In the genomic region with DNA sequence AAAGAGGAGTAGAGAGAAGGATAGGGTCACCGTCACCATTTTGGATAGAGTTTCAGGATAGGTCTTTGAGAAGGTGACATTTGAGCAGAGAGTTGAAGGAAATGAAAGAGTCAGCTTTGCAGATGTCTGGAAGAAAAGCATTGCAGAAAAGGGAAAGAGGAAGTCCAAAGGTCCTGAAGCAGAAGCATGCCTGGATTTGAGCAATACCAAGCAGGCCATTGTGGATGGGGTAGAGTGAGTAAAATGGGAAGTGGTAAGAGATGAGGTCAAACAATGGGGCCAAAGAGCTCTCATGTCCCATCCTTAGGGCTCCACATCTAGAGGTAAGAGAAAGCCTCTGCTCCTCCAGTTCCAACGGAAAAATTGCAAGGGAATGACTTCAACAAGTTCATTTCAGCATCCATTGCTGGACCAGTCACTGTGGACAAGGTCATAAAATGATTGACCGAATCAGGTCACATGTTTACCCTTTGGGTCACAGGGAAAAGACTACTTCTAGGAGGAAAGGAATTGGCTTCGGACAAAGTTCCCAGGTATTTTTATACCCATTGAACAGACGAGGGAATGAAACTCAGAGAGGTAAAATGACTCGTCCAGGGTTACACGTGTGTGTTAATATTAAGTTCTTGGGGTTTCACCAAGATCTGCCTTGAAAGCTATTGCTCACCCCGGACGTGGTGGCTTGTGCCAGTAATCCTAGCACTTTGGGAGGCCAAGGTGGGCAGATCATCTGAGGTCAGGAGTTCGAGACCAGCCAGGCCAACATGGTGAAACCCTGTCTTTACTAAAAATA, we compare ENCODE assay signal across 14 cellular contexts. TPM values are rescaled to one million over a fixed set of nuclear protein-coding genes. Genes with fewer than 3 reads are reported as not detected.
A peak's percentile ranks its signal among the peaks of the same experiment; 100 is the strongest.
DNase-seq lines count a peak whose midpoint lies in the region; ATAC-seq and TF ChIP-seq lines count a peak whose summit lies in the region.
"Had no signal": no experiment of that assay in that cellular context is flagged by ENCODE, and none has a peak within 500 bp of the region (broad histone marks: within the 10 kb centered on the region; RNA-seq: fewer than 3 reads in every experiment).

No MANE protein-coding gene starts in this region.

- peak; percentile 58 for ATAC-seq in Right ventricle myocardium inferior
- ATAC-seq in left ventricle myocardium superior, result peak; percentile 66
- ATAC-seq in upper lobe of right lung, result peak; percentile 95
- ATAC-seq in HG02763 (IDR thresholded peaks at IDR 0.05; ENCODE audit: unreplicated experiment), result no peak

- no peak for DNase-seq in Right ventricle myocardium inferior (ENCODE audit: missing footprints)
- no peak for DNase-seq in right atrium auricular region (ENCODE audit: low spot score)
- DNase-seq in SKM-1 treated with dmso at 0.1 percent for 144 hours (lab: John Stamatoyannopoulos, UW; ENCODE audit: unreplicated experiment), result peak; percentile 99
- no peak for DNase-seq in left ventricle myocardium superior
- DNase-seq in upper lobe of right lung, result peak; percentile 16
- no peak for DNase-seq in dedifferentiated amniotic fluid mesenchymal stem cell (ENCODE audit: extremely low spot score)
- no peak for DNase-seq in dorsolateral prefrontal cortex
- DNase-seq: NCI-H187; NCI-H526; posterior cingulate gyrus; SHP77 treated with DMSO at 0.1 percent for 48 hours; stimulated activated CD8-positive, alpha-beta memory T cell treated with anti-CD3 and anti-CD28 coated beads, Interleukin-4, amount 100 ng/mL, for 48 hours had no signal

- no peak overlapping the region for H3K27ac ChIP-seq in right atrium auricular region
- peak overlapping the region; percentile 51 for H3K27ac ChIP-seq in upper lobe of right lung
- peak overlapping the region in 4 of 59 donors; percentile 16 to 43 (median 23) for H3K27ac ChIP-seq in dorsolateral prefrontal cortex
- H3K27ac ChIP-seq: ascending aorta had no signal

- H3K4me3 ChIP-seq in right atrium auricular region (no peak overlapping the region), upper lobe of right lung (no peak overlapping the region), dorsolateral prefrontal cortex (no peak overlapping the region)
- H3K4me3 ChIP-seq: ascending aorta had no signal

- intact Hi-C loops in Right ventricle myocardium inferior (cut with DNase I) (no loop called here), left ventricle myocardium superior (cut with micrococcal nuclease) (no loop called here), upper lobe of right lung (cut with DNase I) (no loop called here), dorsolateral prefrontal cortex (cut with DNase I) (loop anchor here in 1 of 2 donors (10.0 kb wide), 1 partner anchor 137 kb away; the partner anchor contains the start of gene RBL1)

- H3K4me1 ChIP-seq in right atrium auricular region, result no peaks in the 10 kb centered on the region
- H3K4me1 ChIP-seq in upper lobe of right lung, result peaks cover 20% of the 10 kb centered on the region
- H3K4me1 ChIP-seq: ascending aorta had no signal

- H3K36me3 ChIP-seq in right atrium auricular region (no peaks in the 10 kb centered on the region), upper lobe of right lung (no peaks in the 10 kb centered on the region)
- H3K36me3 ChIP-seq: ascending aorta had no signal

- H3K27me3 ChIP-seq in right atrium auricular region (no peaks in the 10 kb centered on the region), upper lobe of right lung (no peaks in the 10 kb centered on the region), dorsolateral prefrontal cortex (no peaks in the 10 kb centered on the region)
- H3K27me3 ChIP-seq: ascending aorta had no signal

- TF ChIP-seq CTCF in right atrium auricular region (IDR thresholded peaks at IDR 0.05) (no peak), upper lobe of right lung (IDR thresholded peaks at IDR 0.05) (no peak), dorsolateral prefrontal cortex (IDR thresholded peaks at IDR 0.05 in 54 of 56, conservative IDR thresholded peaks at IDR 0.05 in 2 of 56; ENCODE audit: low read depth in 1 of 56, partially characterized antibody in 56 of 56) (no peak)

- H3K9me3 ChIP-seq in right atrium auricular region (no peaks in the 10 kb centered on the region), upper lobe of right lung (no peaks in the 10 kb centered on the region)
- H3K9me3 ChIP-seq: ascending aorta had no signal

RNA-seq across cellular contexts. Expression of gene SAMHD1, which starts 6.6 kb away (rescaled TPM):
- 52.2 TPM for total RNA-seq in Right ventricle myocardium inferior
- 100 to 1,000 TPM in 1 of 2 donors, 10 to 100 TPM in 1; 87.2 to 144 TPM for total RNA-seq in right atrium auricular region
- total RNA-seq in left ventricle myocardium superior, result 42.5 TPM
- 177 TPM for total RNA-seq in upper lobe of right lung
- total RNA-seq in dorsolateral prefrontal cortex, result 100 to 1,000 TPM in 2 of 120 experiments, 10 to 100 TPM in 118; 27.8 to 103 (median 50.8) TPM

Comparison
In these comparisons a context has a peak if more than half of its experiments do, and no peak if none do; other contexts are left out.
1. DNase-seq: peak in SKM-1 treated with dmso at 0.1 percent for 144 hours (single experiment) and upper lobe of right lung (single experiment); none in Right ventricle myocardium inferior (single experiment), right atrium auricular region (single experiment), left ventricle myocardium superior (single experiment), dedifferentiated amniotic fluid mesenchymal stem cell (single experiment) and dorsolateral prefrontal cortex (0 of 10).